10 cellular contexts compared by ENCODE assay signal in genomic region chr2:85935746-85936208, GRCh38. TPM values are rescaled to one million over a fixed set of nuclear protein-coding genes. Genes with fewer than 3 reads are reported as not detected.
DNase-seq lines count a peak whose midpoint lies in the region; ATAC-seq and TF ChIP-seq lines count a peak whose summit lies in the region.
"Had no signal": no experiment of that assay in that cellular context is flagged by ENCODE, and none has a peak within 500 bp of the region (broad histone marks: within the 10 kb centered on the region; RNA-seq: fewer than 3 reads in every experiment).

No MANE protein-coding gene starts in this region.

- H3K9me3 ChIP-seq in ovary (no peaks in the 10 kb centered on the region), esophagus squamous epithelium (no peaks in the 10 kb centered on the region)

- no peaks in the 10 kb centered on the region for H3K27me3 ChIP-seq in ovary
- no peaks in the 10 kb centered on the region for H3K27me3 ChIP-seq in esophagus squamous epithelium
- H3K27me3 ChIP-seq: dorsolateral prefrontal cortex had no signal

- H3K9me3 Mint-ChIP-seq in chondrocyte (ENCODE audit: low read depth) (no peaks in the 10 kb centered on the region), nephron (peaks cover 2% of the 10 kb centered on the region)

- H3K4me3 ChIP-seq in ovary = no peak overlapping the region
- no peak overlapping the region for H3K4me3 ChIP-seq in esophagus squamous epithelium
- H3K4me3 ChIP-seq: dorsolateral prefrontal cortex had no signal

- no peak for TF ChIP-seq CTCF in chondrocyte (IDR thresholded peaks at IDR 0.05)
- no peak for TF ChIP-seq CTCF in nephron (IDR thresholded peaks at IDR 0.05; ENCODE audit: unreplicated experiment in 3 of 3)
- TF ChIP-seq CTCF in ovary (IDR thresholded peaks at IDR 0.05) = no peak
- no peak for TF ChIP-seq CTCF in esophagus squamous epithelium (IDR thresholded peaks at IDR 0.05)

- H3K27me3 Mint-ChIP-seq in chondrocyte (ENCODE audit: low read depth) = no peaks in the 10 kb centered on the region
- no peaks in the 10 kb centered on the region for H3K27me3 Mint-ChIP-seq in nephron (ENCODE audit: low read depth)

- H3K4me3 Mint-ChIP-seq in chondrocyte (ENCODE audit: unreplicated experiment) (no peak overlapping the region), nephron (peak overlapping the region in 1 of 3 experiments; percentile 33)
- H3K4me3 Mint-ChIP-seq: naive thymus-derived CD4-positive, alpha-beta T cell had no signal

- H3K36me3 ChIP-seq in ovary = no peaks in the 10 kb centered on the region
- no peaks in the 10 kb centered on the region for H3K36me3 ChIP-seq in esophagus squamous epithelium

- peaks cover 1% of the 10 kb centered on the region for H3K36me3 Mint-ChIP-seq in chondrocyte (ENCODE audit: low read depth)
- no peaks in the 10 kb centered on the region for H3K36me3 Mint-ChIP-seq in nephron (ENCODE audit: low read depth)
- H3K36me3 Mint-ChIP-seq: naive thymus-derived CD4-positive, alpha-beta T cell had no signal

- intact Hi-C loops in ovary (cut with DNase I) (no loop called here), esophagus squamous epithelium (cut with DNase I) (no loop called here)

- DNase-seq in DMS 273 treated with DMSO at 0.1 percent for 48 hours (lab: John Stamatoyannopoulos, UW) = peak; percentile 93
- peak; percentile 76 for DNase-seq in NCI-H460 (ENCODE audit: extremely low read depth, low read depth)
- DNase-seq in chondrocyte (ENCODE audit: low spot score) = no peak
- DNase-seq in ovary = no peak
- DNase-seq in esophagus squamous epithelium (lab: John Stamatoyannopoulos, UW) = no peak
- DNase-seq: naive thymus-derived CD4-positive, alpha-beta T cell had no signal

- TF ChIP-seq POLR2A in ovary (IDR thresholded peaks at IDR 0.05) (no peak), esophagus squamous epithelium (IDR thresholded peaks at IDR 0.05) (no peak)

- H3K4me1 ChIP-seq in ovary (ENCODE audit: insufficient read depth) (peaks cover 6% of the 10 kb centered on the region), esophagus squamous epithelium (peaks cover 0 to 6% (median 0%) of the 10 kb centered on the region in 3 donors)

- H3K27ac ChIP-seq in ovary (no peak overlapping the region), esophagus squamous epithelium (no peak overlapping the region)

- no peak for TF ChIP-seq EP300 in ovary (IDR thresholded peaks at IDR 0.05)

- H3K4me1 Mint-ChIP-seq in chondrocyte (ENCODE audit: low read depth) = peaks cover 35% of the 10 kb centered on the region
- peaks cover 39% of the 10 kb centered on the region for H3K4me1 Mint-ChIP-seq in nephron

- H3K27ac Mint-ChIP-seq in chondrocyte (ENCODE audit: unreplicated experiment) = peak overlapping the region; percentile 60
- H3K27ac Mint-ChIP-seq in nephron = peak overlapping the region; percentile 31 to 89 (median 78)
- H3K27ac Mint-ChIP-seq: naive thymus-derived CD4-positive, alpha-beta T cell had no signal

- ATAC-seq in HG03439 (IDR thresholded peaks at IDR 0.05; ENCODE audit: unreplicated experiment) (no peak), GM21423 (IDR thresholded peaks at IDR 0.05; ENCODE audit: unreplicated experiment) (no peak)
- ATAC-seq: naive thymus-derived CD4-positive, alpha-beta T cell had no signal

- WGBS in ovary, 3 donors = 68 to 74% (median 69%) methylated on average over 3 of the region's 3 CpGs
- WGBS in esophagus squamous epithelium, 2 donors = 70 to 78% methylated on average over 3 of the region's 3 CpGs

RNA-seq across cellular contexts. Expression of gene ST3GAL5, which starts 47.0 kb away (rescaled TPM):
- total RNA-seq in NCI-H460 (2014; rRNA removed; shearing (Covaris generic)) = 3.7 and 5.0 TPM in 2 replicates
- 8.9 and 25.1 TPM in 2 replicates for polyA plus RNA-seq in NCI-H460 (2014; cell fraction: nucleus; rRNA removed)
- total RNA-seq in chondrocyte (20.0 to 48.1 TPM (median 20.6 TPM) in 3 replicates), ovary (10 to 100 TPM; 12.8 to 52.7 (median 22.2) TPM), esophagus squamous epithelium (10 to 100 TPM in 1 of 4 donors, 1 to 10 TPM in 3; 1.3 to 13.5 (median 5.2) TPM)
- polyA plus RNA-seq in ovary = 10 to 100 TPM; 11.6 to 31.1 TPM

Comparison
In these comparisons a context has a peak if more than half of its experiments do, and no peak if none do; other contexts are left out.
1. DNase-seq: peak in DMS 273 treated with DMSO at 0.1 percent for 48 hours (single experiment) and NCI-H460 (single experiment); none in chondrocyte (single experiment), ovary (0 of 5) and esophagus squamous epithelium (single experiment).